In genomic region chrX:57906790-57907189, GRCh38 we compare ENCODE assay signal across 12 cellular contexts. TPM values are rescaled to one million over a fixed set of nuclear protein-coding genes. Genes with fewer than 3 reads are reported as not detected.
DNase-seq lines count a peak whose midpoint lies in the region; ATAC-seq and TF ChIP-seq lines count a peak whose summit lies in the region.
"Had no signal": no experiment of that assay in that cellular context is flagged by ENCODE, and none has a peak within 500 bp of the region (broad histone marks: within the 10 kb centered on the region; RNA-seq: fewer than 3 reads in every experiment).

No MANE protein-coding gene starts in this region.

- peaks cover 33% of the 10 kb centered on the region for H3K4me1 ChIP-seq in CD4-positive, alpha-beta memory T cell (ENCODE audit: insufficient read depth, low read length)
- H3K4me1 ChIP-seq in HUES6 (ENCODE audit: control insufficient read depth, insufficient read depth, low read length), result peaks cover 4% of the 10 kb centered on the region; the same call in 1 of the 2 replicates

- ATAC-seq in naive B cell (ENCODE audit: low read depth in 2 of 2) (no peak), HG02973 (IDR thresholded peaks at IDR 0.05; ENCODE audit: unreplicated experiment) (no peak)
- ATAC-seq: HepG2 had no signal

- CTCF ChIA-PET in CD4-positive, alpha-beta memory T cell (lab: Charles Lee; ENCODE audit: partially characterized antibody), result interaction anchor here (1.0 kb wide), 1 partner anchor 9 kb away, joined by 4 read pairs; no protein-coding TSS in a partner anchor

- in situ Hi-C loops in astrocyte of the cerebellum (cut with HindIII; ENCODE audit: low sequenced_read_pairs), result no loop called here

- TF ChIP-seq CTCF in astrocyte of the cerebellum (IDR thresholded peaks at IDR 0.05; ENCODE audit: low read depth, low read length, missing control alignments), result no peak

- POLR2A ChIA-PET in CD4-positive, alpha-beta memory T cell (lab: Charles Lee; ENCODE audit: partially characterized antibody), result no interaction called here

- H3K27ac ChIP-seq in CD4-positive, alpha-beta memory T cell (ENCODE audit: low read depth, low read length), result no peak overlapping the region
- H3K27ac ChIP-seq in HUES6 (ENCODE audit: low read depth, low read length), result no peak overlapping the region
- H3K27ac ChIP-seq: neutrophil had no signal

- H3K9ac ChIP-seq in HUES6 (ENCODE audit: low read length), result no peak overlapping the region

- H3K4me1 Mint-ChIP-seq in CD4-positive, alpha-beta memory T cell, result peaks cover 24 to 52% (median 38%) of the 10 kb centered on the region in 4 donors
- H3K4me1 Mint-ChIP-seq in naive B cell, result peaks cover 4 to 37% (median 18%) of the 10 kb centered on the region in 3 donors

- H3K27me3 Mint-ChIP-seq in CD4-positive, alpha-beta memory T cell, result no peaks in the 10 kb centered on the region
- H3K27me3 Mint-ChIP-seq in naive B cell, result no peaks in the 10 kb centered on the region

- peaks cover 0 to 9% of the 10 kb centered on the region in 2 donors for H3K36me3 Mint-ChIP-seq in CD4-positive, alpha-beta memory T cell
- no peaks in the 10 kb centered on the region for H3K36me3 Mint-ChIP-seq in naive B cell

- no peaks in the 10 kb centered on the region for H3K36me3 ChIP-seq in CD4-positive, alpha-beta memory T cell (ENCODE audit: insufficient read depth, low read length)
- H3K36me3 ChIP-seq in HUES6 (ENCODE audit: control insufficient read depth, insufficient read depth, low read length) (no peaks in the 10 kb centered on the region), H7 (replicated peaks; ENCODE audit: control insufficient read depth, insufficient read depth, low read length) (no peaks in the 10 kb centered on the region)
- H3K36me3 ChIP-seq: neutrophil had no signal

- intact Hi-C loops in CD4-positive, alpha-beta memory T cell (cut with micrococcal nuclease), result no loop called here

- peak overlapping the region; percentile 3 to 71 (median 56) for H3K4me3 Mint-ChIP-seq in CD4-positive, alpha-beta memory T cell
- H3K4me3 Mint-ChIP-seq in naive B cell, result peak overlapping the region in 5 of 8 donors; percentile 6 to 80 (median 22)

- H3K9me3 ChIP-seq in CD4-positive, alpha-beta memory T cell (ENCODE audit: control insufficient read depth in 1 of 2, low read length in 2 of 2), result no peaks in the 10 kb centered on the region
- no peaks in the 10 kb centered on the region; the same call in 1 of the 2 replicates for H3K9me3 ChIP-seq in HUES6 (ENCODE audit: control insufficient read depth, insufficient read depth, low read depth, low read length)
- H3K9me3 ChIP-seq: neutrophil had no signal

- H3K27me3 ChIP-seq in CD4-positive, alpha-beta memory T cell (ENCODE audit: insufficient read depth, low read length), result no peaks in the 10 kb centered on the region
- H3K27me3 ChIP-seq in HUES6 (ENCODE audit: control insufficient read depth, insufficient read depth, low read length), result no peaks in the 10 kb centered on the region
- no peaks in the 10 kb centered on the region for H3K27me3 ChIP-seq in H7 (ENCODE audit: control insufficient read depth, insufficient read depth, low read length)
- H3K27me3 ChIP-seq: neutrophil had no signal

- no peak overlapping the region for H3K4me3 ChIP-seq in CD4-positive, alpha-beta memory T cell (ENCODE audit: low read length in 2 of 2)
- H3K4me3 ChIP-seq in HUES6 (ENCODE audit: low read depth, low read length) (peak overlapping the region; percentile 2; the same call in 1 of the 2 replicates), astrocyte of the cerebellum (ENCODE audit: low read depth, low read length) (no peak overlapping the region), H7 (ENCODE audit: insufficient read depth, low read depth, low read length) (no peak overlapping the region)

- no peak for DNase-seq in CD4-positive, alpha-beta memory T cell
- DNase-seq in astrocyte of the cerebellum (ENCODE audit: low read depth) (peak; percentile 15), naive B cell (no peak), SKM-1 (lab: John Stamatoyannopoulos, UW; ENCODE audit: unreplicated experiment) (no peak), H7 (no peak), AML-193 (lab: John Stamatoyannopoulos, UW) (no peak)
- DNase-seq: NK-92 treated with Interleukin-12 subunit alpha and Interleukin-12 subunit beta, amount 100 ng/mL, for 24 hours had no signal

- H3K27ac Mint-ChIP-seq in CD4-positive, alpha-beta memory T cell, result peak overlapping the region in 5 of 7 donors; percentile 9 to 84 (median 64)
- H3K27ac Mint-ChIP-seq in naive B cell, result peak overlapping the region in 3 of 6 donors; percentile 29 to 56 (median 37)

- peaks cover 0 to 2% (median 0%) of the 10 kb centered on the region in 8 donors for H3K9me3 Mint-ChIP-seq in CD4-positive, alpha-beta memory T cell
- H3K9me3 Mint-ChIP-seq in naive B cell, result no peaks in the 10 kb centered on the region

RNA-seq across cellular contexts. Expression of gene ZXDA, which starts 3.5 kb away (rescaled TPM):
- total RNA-seq in CD4-positive, alpha-beta memory T cell, result 10 to 100 TPM; 12.6 to 13.4 TPM
- polyA plus RNA-seq in CD4-positive, alpha-beta memory T cell, result 1 to 10 TPM; 3.3 to 3.7 TPM
- 1 to 10 TPM in 5 of 6 donors, under 1 TPM in 1; 0.10 to 8.9 (median 6.3) TPM for polyA plus RNA-seq in naive B cell (ENCODE audit: low read depth in 6 of 6)
- total RNA-seq in H7 (2014; rRNA removed; shearing (Covaris generic)), result 3.4 and 4.4 TPM in 2 replicates
- total RNA-seq: H1, HepG2 had no signal
- polyA plus RNA-seq: H1, HepG2 had no signal
